ENCODE assay signal across 17 cellular contexts in genomic region chr9:125476645-125477044, GRCh38.
"Had no signal": no experiment of that assay in that cellular context is flagged by ENCODE, and none has a peak within 500 bp of the region (broad histone marks: within the 10 kb centered on the region; RNA-seq: fewer than 3 reads in every experiment).

No MANE protein-coding gene starts in this region.

- H3K27me3 ChIP-seq: pancreas, tibial nerve, vagina had no signal

- H3K27ac ChIP-seq: pancreas, tibial nerve, vagina had no signal

- DNase-seq: activated CD4-positive, alpha-beta T cell treated with anti-CD3 and anti-CD28 coated beads, Interleukin-2, amount 50 U/mL, for 1 hour; activated naive CD4-positive, alpha-beta T cell treated with anti-CD3 and anti-CD28 coated beads for 36 hours; activated naive CD8-positive, alpha-beta T cell treated with anti-CD3 and anti-CD28 coated beads, Interleukin-2, amount 50 U/mL, for 24 hours; activated T-cell treated with anti-CD3 and anti-CD28 coated beads for 4 hours; aorta; cerebellar nuclear complex; effector CD8-positive, alpha-beta T cell; foreskin fibroblast; kidney glomerular epithelial cell; naive thymus-derived CD4-positive, alpha-beta T cell; pancreas; stimulated activated CD4-positive, alpha-beta T cell treated with anti-CD3 and anti-CD28 coated beads, Interleukin-4, amount 100 ng/mL, for 1 hour; stimulated activated naive CD4-positive, alpha-beta T cell; substantia nigra had no signal

- H3K4me1 ChIP-seq: pancreas had no signal

- ATAC-seq: activated naive CD8-positive, alpha-beta T cell treated with anti-CD3 and anti-CD28 coated beads, Interleukin-2, amount 50 U/mL, for 24 hours; naive thymus-derived CD4-positive, alpha-beta T cell; pancreas had no signal

- H3K4me3 ChIP-seq: lung, pancreas, tibial nerve, vagina had no signal

- H3K9me3 ChIP-seq: pancreas, tibial nerve, vagina had no signal

- H3K36me3 ChIP-seq: pancreas had no signal
